Comparison of ENCODE assay signal across 24 cellular contexts in the genomic region with DNA sequence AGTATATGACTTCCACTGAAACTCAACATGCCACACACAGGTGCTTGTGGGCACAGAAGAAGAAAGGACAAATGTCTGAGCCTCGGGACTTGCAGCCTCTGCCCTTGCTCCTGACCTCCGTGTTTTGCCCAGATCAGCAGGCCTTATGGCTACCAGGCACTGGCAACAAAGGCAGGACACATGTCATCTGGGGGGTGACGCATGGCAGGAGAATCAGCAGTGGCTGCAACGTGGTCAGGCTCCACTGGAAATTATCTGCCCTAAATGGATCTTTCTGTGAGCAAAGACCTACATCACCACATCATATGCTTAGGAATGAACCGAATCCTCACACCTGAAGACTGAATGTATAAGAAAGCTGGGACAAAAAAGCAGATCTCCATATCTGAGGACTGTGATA.
"Had no signal": no experiment of that assay in that cellular context is flagged by ENCODE, and none has a peak within 500 bp of the region (broad histone marks: within the 10 kb centered on the region; RNA-seq: fewer than 3 reads in every experiment).

No MANE protein-coding gene starts in this region.

- H3K4me3 ChIP-seq: esophagus muscularis mucosa, hepatocyte, left lung, lung, tibial artery had no signal

- H3K27me3 ChIP-seq: esophagus muscularis mucosa, hepatocyte, left lung, tibial artery had no signal

- H3K9me3 ChIP-seq: esophagus muscularis mucosa, left lung, tibial artery had no signal

- DNase-seq: activated CD4-positive, alpha-beta T cell treated with anti-CD3 and anti-CD28 coated beads for 1 hour; activated CD4-positive, alpha-beta T cell treated with anti-CD3 and anti-CD28 coated beads, Interleukin-2, amount 50 U/mL, for 1 hour; activated CD8-positive, alpha-beta T cell treated with anti-CD3 and anti-CD28 coated beads, Interleukin-2, amount 10 ng/mL, durations not matched to agents 7 days and 5 days; aorta; effector memory CD4-positive, alpha-beta T cell; glutamatergic neuron; immature natural killer cell; left lung; stimulated activated CD4-positive, alpha-beta T cell treated with anti-CD3 and anti-CD28 coated beads, Interleukin-2, amount 100 ng/mL, for 48 hours; stimulated activated CD8-positive, alpha-beta memory T cell treated with anti-CD3 and anti-CD28 coated beads, Interleukin-4, amount 100 ng/mL, for 48 hours; stimulated activated naive CD8-positive, alpha-beta T cell treated with anti-CD3 and anti-CD28 coated beads, Interleukin-15, Interleukin-2, amounts not matched to agents 100 U/mL and 50 U/mL, for 24 hours; T-cell; tibial artery; WERI-Rb-1 had no signal

- H3K9me3 Mint-ChIP-seq: activated naive CD4-positive, alpha-beta T cell treated with anti-CD3 and anti-CD28 coated beads, Interleukin-2, amount 50 U/mL, for 72 hours; activated T-helper 17 cell treated with anti-CD3 and anti-CD28 coated beads, Interleukin-2, amount 50 U/mL, for 72 hours; brain; dendritic cell treated with granulocyte-macrophage colony-stimulating factor and Interleukin-4, amounts not matched to agents 40 ng/mL and 50 ng/mL, for 4 days; immature natural killer cell; mesothelial cell of epicardium; natural killer cell treated with Interleukin-12 subunit alpha and Interleukin-12 subunit beta and Interleukin-15 and Interleukin-18, amount 100 ng/mL, for 72 hours; T-cell had no signal

- ATAC-seq: activated CD8-positive, alpha-beta T cell treated with anti-CD3 and anti-CD28 coated beads, Interleukin-2, amount 10 ng/mL, durations not matched to agents 7 days and 5 days; left lung; natural killer cell treated with Interleukin-12 subunit alpha and Interleukin-12 subunit beta and Interleukin-15 and Interleukin-18, amount 100 ng/mL, for 72 hours; sciatic nerve; stimulated activated naive CD8-positive, alpha-beta T cell treated with anti-CD3 and anti-CD28 coated beads, Interleukin-15, Interleukin-2, amounts not matched to agents 100 U/mL and 50 U/mL, for 24 hours; T-cell had no signal

- H3K79me2 ChIP-seq: hepatocyte had no signal

- H3K4me1 Mint-ChIP-seq: brain, immature natural killer cell, mesothelial cell of epicardium had no signal

- H3K4me1 ChIP-seq: tibial artery had no signal

- H3K27ac ChIP-seq: esophagus muscularis mucosa, hepatocyte, left lung, tibial artery, WERI-Rb-1 had no signal

- H2AFZ ChIP-seq: hepatocyte had no signal

- H3K27ac Mint-ChIP-seq: activated CD8-positive, alpha-beta T cell treated with anti-CD3 and anti-CD28 coated beads, Interleukin-2, amount 10 ng/mL, durations not matched to agents 7 days and 5 days; brain; dendritic cell treated with granulocyte-macrophage colony-stimulating factor and Interleukin-4, amounts not matched to agents 40 ng/mL and 50 ng/mL, for 4 days; mesothelial cell of epicardium; natural killer cell treated with Interleukin-12 subunit alpha and Interleukin-12 subunit beta and Interleukin-15 and Interleukin-18, amount 100 ng/mL, for 72 hours; T-cell had no signal

- H3K4me2 ChIP-seq: hepatocyte had no signal

- H3K4me3 Mint-ChIP-seq: activated CD8-positive, alpha-beta T cell treated with anti-CD3 and anti-CD28 coated beads, Interleukin-2, amount 10 ng/mL, durations not matched to agents 7 days and 5 days; activated T-helper 17 cell treated with anti-CD3 and anti-CD28 coated beads, Interleukin-2, amount 50 U/mL, for 72 hours; brain; dendritic cell treated with granulocyte-macrophage colony-stimulating factor and Interleukin-4, amounts not matched to agents 40 ng/mL and 50 ng/mL, for 4 days; immature natural killer cell; mesothelial cell of epicardium; natural killer cell treated with Interleukin-12 subunit alpha and Interleukin-12 subunit beta and Interleukin-15 and Interleukin-18, amount 100 ng/mL, for 72 hours; T-cell had no signal

- H3K27me3 Mint-ChIP-seq: activated T-helper 17 cell treated with anti-CD3 and anti-CD28 coated beads, Interleukin-2, amount 50 U/mL, for 72 hours; brain; dendritic cell treated with granulocyte-macrophage colony-stimulating factor and Interleukin-4, amounts not matched to agents 40 ng/mL and 50 ng/mL, for 4 days; natural killer cell treated with Interleukin-12 subunit alpha and Interleukin-12 subunit beta and Interleukin-15 and Interleukin-18, amount 100 ng/mL, for 72 hours; T-cell had no signal
